Comparison of ENCODE assay signal across 25 cellular contexts in the genomic region with DNA sequence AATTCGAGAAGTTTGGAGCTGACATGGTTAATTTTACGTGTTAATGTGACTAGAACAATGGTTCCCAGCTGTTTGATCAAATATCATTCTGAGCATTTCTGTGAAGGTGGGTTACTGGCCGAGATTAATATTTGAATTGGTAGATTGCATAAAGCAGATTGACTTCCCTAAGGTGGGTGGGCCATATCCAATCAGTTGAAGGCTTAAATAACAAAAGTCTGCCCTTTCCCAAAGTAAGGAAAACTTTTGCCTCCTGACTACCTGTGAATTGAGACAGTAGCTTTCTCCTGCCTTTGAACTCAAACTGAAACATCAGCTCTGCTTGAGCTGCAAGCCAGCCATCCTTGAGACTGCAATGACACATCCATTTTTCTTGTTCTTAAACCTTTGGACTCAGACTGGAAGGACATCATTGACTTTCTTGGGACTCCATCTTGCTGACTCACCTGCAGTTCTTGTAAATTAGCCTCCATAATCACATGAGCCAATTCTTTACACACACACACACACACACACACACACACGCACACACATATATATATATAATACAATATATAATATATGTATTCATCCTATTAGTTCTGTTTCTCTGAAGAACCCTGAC.
"Had no signal": no experiment of that assay in that cellular context is flagged by ENCODE, and none has a peak within 500 bp of the region (broad histone marks: within the 10 kb centered on the region; RNA-seq: fewer than 3 reads in every experiment).

No MANE protein-coding gene starts in this region.

- H3K9me3 ChIP-seq: lower lobe of right lung, ovary, suprapubic skin, thoracic aorta, tibial artery, upper lobe of right lung had no signal

- H3K4me3 ChIP-seq: left lung, lower lobe of right lung, ovary, skin epidermis, spleen, suprapubic skin, thoracic aorta, tibial artery, upper lobe of right lung had no signal

- H3K27ac ChIP-seq: left lung, lower lobe of right lung, ovary, skin epidermis, spleen, suprapubic skin, thoracic aorta, tibial artery, upper lobe of right lung had no signal

- H3K4me1 ChIP-seq: left lung, lower lobe of right lung, spleen, suprapubic skin, tibial artery, upper lobe of right lung had no signal

- H3K27me3 ChIP-seq: left lung, ovary, spleen, suprapubic skin, tibial artery, upper lobe of right lung had no signal

- ATAC-seq: left cardiac atrium; left lung; lower lobe of right lung; natural killer cell; right cardiac atrium; sciatic nerve; stimulated activated effector memory CD8-positive, alpha-beta T cell treated with anti-CD3 and anti-CD28 coated beads, Interleukin-12 subunit alpha, Interleukin-12 subunit beta, amount 100 ng/mL, for 72 hours; upper lobe of right lung had no signal

- DNase-seq: hippocampal formation; kidney glomerular epithelial cell; left cardiac atrium; left lung; lower lobe of right lung; mammary epithelial cell; mesenchymal stem cell; naive B cell; natural killer cell; ovary; retina; right cardiac atrium; spleen; stimulated activated CD4-positive, alpha-beta T cell treated with anti-CD3 and anti-CD28 coated beads, Interleukin-4, amount 100 ng/mL, for 24 hours; stimulated activated naive CD4-positive, alpha-beta T cell; tibial artery; trophoblast cell; upper lobe of right lung had no signal

- FAIRE-seq: keratinocyte, urothelium cell line had no signal

- H3K36me3 ChIP-seq: left lung, lower lobe of right lung, ovary, spleen, suprapubic skin, thoracic aorta, tibial artery, upper lobe of right lung had no signal
